ENCODE assay signal across 15 cellular contexts in the genomic region with DNA sequence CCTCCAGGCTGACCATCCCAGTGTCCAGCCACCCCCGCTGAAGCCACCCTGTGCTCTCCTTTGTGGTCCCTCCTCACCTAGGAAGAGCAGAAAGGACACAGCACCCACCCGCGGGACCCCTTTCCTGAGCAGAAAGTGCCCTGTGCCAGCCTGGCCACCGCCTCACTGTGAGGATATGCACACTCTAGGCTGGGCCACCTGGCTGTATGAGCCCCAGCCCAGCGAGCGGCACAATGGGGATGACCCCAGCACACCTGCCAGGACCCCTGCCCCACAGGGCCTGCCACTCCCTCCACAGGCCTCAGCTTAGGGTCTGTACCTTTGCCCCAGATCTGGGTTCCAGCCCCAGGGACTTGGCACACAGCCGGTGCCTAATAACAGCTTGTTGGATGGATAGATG. TPM values are rescaled to one million over a fixed set of nuclear protein-coding genes. Genes with fewer than 3 reads are reported as not detected.
DNase-seq lines count a peak whose midpoint lies in the region; ATAC-seq lines count a peak whose summit lies in the region.
"Had no signal": no experiment of that assay in that cellular context is flagged by ENCODE, and none has a peak within 500 bp of the region (broad histone marks: within the 10 kb centered on the region; RNA-seq: fewer than 3 reads in every experiment).

No MANE protein-coding gene starts in this region.

- H3K27me3 Mint-ChIP-seq in activated T-helper 17 cell treated with anti-CD3 and anti-CD28 coated beads, Interleukin-2, amount 50 U/mL, for 72 hours = no peaks in the 10 kb centered on the region
- H3K27me3 Mint-ChIP-seq in stimulated activated naive B cell treated with anti-CD40 and anti-IgM and Interleukin-4, amounts not matched to agents 10 μg/mL and 1 μg/mL and 100 μg/mL, for 72 hours = no peaks in the 10 kb centered on the region

- H3K9me3 Mint-ChIP-seq in activated T-helper 17 cell treated with anti-CD3 and anti-CD28 coated beads, Interleukin-2, amount 50 U/mL, for 72 hours = no peaks in the 10 kb centered on the region
- H3K9me3 Mint-ChIP-seq in stimulated activated naive B cell treated with anti-CD40 and anti-IgM and Interleukin-4, amounts not matched to agents 10 μg/mL and 1 μg/mL and 100 μg/mL, for 72 hours = no peaks in the 10 kb centered on the region
- H3K9me3 Mint-ChIP-seq: HFFc6 had no signal

- H3K36me3 Mint-ChIP-seq in activated T-helper 17 cell treated with anti-CD3 and anti-CD28 coated beads, Interleukin-2, amount 50 U/mL, for 72 hours (ENCODE audit: low read depth) = peaks cover 8% of the 10 kb centered on the region
- peaks cover 0 to 2% of the 10 kb centered on the region in 2 donors for H3K36me3 Mint-ChIP-seq in stimulated activated naive B cell treated with anti-CD40 and anti-IgM and Interleukin-4, amounts not matched to agents 10 μg/mL and 1 μg/mL and 100 μg/mL, for 72 hours

- H3K4me1 Mint-ChIP-seq in activated T-helper 17 cell treated with anti-CD3 and anti-CD28 coated beads, Interleukin-2, amount 50 U/mL, for 72 hours = peaks cover 28% of the 10 kb centered on the region
- peaks cover 31 to 47% of the 10 kb centered on the region in 2 donors for H3K4me1 Mint-ChIP-seq in stimulated activated naive B cell treated with anti-CD40 and anti-IgM and Interleukin-4, amounts not matched to agents 10 μg/mL and 1 μg/mL and 100 μg/mL, for 72 hours

- peak overlapping the region; percentile 79 for H3K27ac Mint-ChIP-seq in activated T-helper 17 cell treated with anti-CD3 and anti-CD28 coated beads, Interleukin-2, amount 50 U/mL, for 72 hours
- peak overlapping the region; percentile 51 for H3K27ac Mint-ChIP-seq in stimulated activated naive B cell treated with anti-CD40 and anti-IgM and Interleukin-4, amounts not matched to agents 10 μg/mL and 1 μg/mL and 100 μg/mL, for 72 hours
- H3K27ac Mint-ChIP-seq: HFFc6 had no signal

- peak; percentile 46 for DNase-seq in activated CD8-positive, alpha-beta memory T cell treated with anti-CD3 and anti-CD28 coated beads, Interleukin-2, amount 50 U/mL, for 48 hours
- no peak for DNase-seq in activated CD8-positive, alpha-beta memory T cell treated with anti-CD3 and anti-CD28 coated beads, Interleukin-2, amount 50 U/mL, for 4 hours
- peak; percentile 81 for DNase-seq in mesenteric fat pad (ENCODE audit: low spot score)
- DNase-seq in stimulated activated naive B cell treated with anti-CD40 and anti-IgM and Interleukin-4, amounts not matched to agents 10 μg/mL and 1 μg/mL and 100 μg/mL, for 72 hours = no peak
- no peak for DNase-seq in HT-29 (ENCODE audit: low spot score)
- no peak for DNase-seq in NCI-H2171 (lab: John Stamatoyannopoulos, UW)
- DNase-seq: DMS79 treated with DMSO at 0.1 percent for 48 hours, HFFc6, NCI-H1092 treated with DMSO at 0.1 percent for 48 hours, NCI-H146, NCI-H2081 treated with DMSO at 0.1 percent for 48 hours, NCI-H510A, NCI-H748 treated with DMSO at 0.1 percent for 48 hours had no signal

- ATAC-seq in activated T-helper 17 cell treated with anti-CD3 and anti-CD28 coated beads, Interleukin-2, amount 50 U/mL, for 72 hours (replicated peaks) = no peak
- no peak for ATAC-seq in stimulated activated naive B cell treated with anti-CD40 and anti-IgM and Interleukin-4, amounts not matched to agents 10 μg/mL and 1 μg/mL and 100 μg/mL, for 72 hours (replicated peaks)
- ATAC-seq: Right ventricle myocardium inferior had no signal

- H3K4me3 Mint-ChIP-seq in activated T-helper 17 cell treated with anti-CD3 and anti-CD28 coated beads, Interleukin-2, amount 50 U/mL, for 72 hours = peak overlapping the region; percentile 54
- no peak overlapping the region for H3K4me3 Mint-ChIP-seq in stimulated activated naive B cell treated with anti-CD40 and anti-IgM and Interleukin-4, amounts not matched to agents 10 μg/mL and 1 μg/mL and 100 μg/mL, for 72 hours
- H3K4me3 Mint-ChIP-seq: HFFc6 had no signal

RNA-seq across cellular contexts. Expression of a gene that starts 47.9 kb away (rescaled TPM):
- total RNA-seq in activated T-helper 17 cell treated with anti-CD3 and anti-CD28 coated beads, Interleukin-2, amount 50 U/mL, for 72 hours = 100 to 1,000 TPM; 605 to 771 TPM
- 99.8 TPM for total RNA-seq in mesenteric fat pad
- total RNA-seq in HT-29 (2014; rRNA removed; shearing (Covaris generic)) = 54.5 and 63.4 TPM in 2 replicates

Comparison
In these comparisons a context has a peak if more than half of its experiments do, and no peak if none do; other contexts are left out.
1. DNase-seq: peak in activated CD8-positive, alpha-beta memory T cell treated with anti-CD3 and anti-CD28 coated beads, Interleukin-2, amount 50 U/mL, for 48 hours (single experiment) and mesenteric fat pad (single experiment); none in activated CD8-positive, alpha-beta memory T cell treated with anti-CD3 and anti-CD28 coated beads, Interleukin-2, amount 50 U/mL, for 4 hours (single experiment), stimulated activated naive B cell treated with anti-CD40 and anti-IgM and Interleukin-4, amounts not matched to agents 10 μg/mL and 1 μg/mL and 100 μg/mL, for 72 hours (single experiment), HT-29 (single experiment) and NCI-H2171 (single experiment).